1 cellular context compared by ENCODE assay signal in the genomic region with DNA sequence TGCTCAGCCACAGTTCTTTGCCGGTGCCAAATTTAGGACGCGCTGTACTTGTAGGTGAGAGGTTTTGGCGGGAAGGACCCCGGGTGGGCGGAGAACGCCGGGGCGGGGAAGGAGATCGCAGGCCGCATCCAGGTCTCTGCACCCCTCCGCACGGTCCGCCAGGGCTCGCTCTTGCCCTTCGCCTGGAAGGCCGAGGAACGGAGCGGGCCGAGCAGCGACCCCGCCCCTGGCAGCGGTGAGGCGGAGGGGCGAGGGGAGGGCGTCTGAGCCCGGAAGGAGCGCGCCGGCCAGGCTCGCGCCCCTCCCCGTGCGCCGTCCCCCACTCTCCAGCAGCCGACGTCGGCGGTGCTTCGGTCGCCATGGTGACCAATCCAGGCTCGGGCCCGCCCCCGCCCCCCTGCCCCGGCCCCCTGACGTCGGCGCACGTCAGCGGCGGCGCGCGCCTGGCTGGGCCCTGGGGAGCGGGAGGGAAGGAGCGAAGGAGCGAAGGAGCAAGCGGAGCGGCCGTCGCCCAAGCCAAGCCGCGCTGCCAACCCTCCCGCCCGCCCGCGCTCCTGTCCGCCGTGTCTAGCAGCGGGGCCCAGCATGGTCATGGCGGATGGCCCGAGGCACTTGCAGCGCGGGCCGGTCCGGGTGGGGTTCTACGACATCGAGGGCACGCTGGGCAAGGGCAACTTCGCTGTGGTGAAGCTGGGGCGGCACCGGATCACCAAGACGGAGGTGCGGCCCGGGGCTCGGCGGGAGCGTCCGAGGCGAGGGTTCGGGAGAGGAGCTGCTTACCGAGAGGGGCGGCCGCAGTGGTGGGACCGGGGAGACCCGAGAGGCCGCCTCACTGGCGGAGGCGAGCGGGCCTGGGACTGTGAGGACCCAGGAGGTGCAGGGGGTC.
TF ChIP-seq lines count a peak whose summit lies in the region.

TSS of gene SIK2 (plus strand) at position 471 of the 886 bp plus-strand sequence. CDS start at position 586, 115 bp downstream.

TF ChIP-seq in GM12878, 131 proteins besides CTCF, POLR2A, EP300 and RAD21 (continued from another document and continues in another):
- TF ChIP-seq CBX5 (IDR thresholded peaks at IDR 0.05; ENCODE audit: low read depth) (no peak), MTA2 (IDR thresholded peaks at IDR 0.05; ENCODE audit: low read depth) (no peak), SREBF1 (IDR thresholded peaks at IDR 0.05; ENCODE audit: low read length) (no peak), E2F8 (IDR thresholded peaks at IDR 0.05; ENCODE audit: low read depth, partially characterized antibody) (peak; percentile 91), SUPT20H (IDR thresholded peaks at IDR 0.05; ENCODE audit: borderline replicate concordance, control insufficient read depth, low read depth, low read length) (no peak), ESRRA (IDR thresholded peaks at IDR 0.05; ENCODE audit: low read length) (no peak), TBL1XR1 (IDR thresholded peaks at IDR 0.05; ENCODE audit: low read depth, low read length) (no peak), NFIC (IDR thresholded peaks at IDR 0.05; ENCODE audit: low read depth, low read length) (no peak), RELA (IDR thresholded peaks at IDR 0.05; ENCODE audit: borderline replicate concordance, partially characterized antibody) (peak; percentile 48), TCF3 (IDR thresholded peaks at IDR 0.05; ENCODE audit: borderline replicate concordance, insufficient read depth, low read depth, low read length) (no peak), HDGF (IDR thresholded peaks at IDR 0.05) (no peak), NFYA (IDR thresholded peaks at IDR 0.05; ENCODE audit: borderline replicate concordance, low read depth, low read length) (no peak), RCOR1 (conservative IDR thresholded peaks at IDR 0.05; ENCODE audit: low read depth, low read length) (no peak), HCFC1 (IDR thresholded peaks at IDR 0.05; ENCODE audit: low read length) (peak; percentile 45), MTA3 (IDR thresholded peaks at IDR 0.05; ENCODE audit: borderline replicate concordance, low read length) (no peak), JUND (IDR thresholded peaks at IDR 0.05; ENCODE audit: low read depth, low read length) (no peak), NBN (IDR thresholded peaks at IDR 0.05) (0 out of 2 replicates have a peak, but pooled peaks have one; percentile 11), USF2 (IDR thresholded peaks at IDR 0.05; ENCODE audit: borderline replicate concordance, low read depth, low read length) (no peak), ZNF207 (IDR thresholded peaks at IDR 0.05; ENCODE audit: borderline replicate concordance) (peak; percentile 48; the same call in 1 of the 2 replicates), TARDBP (IDR thresholded peaks at IDR 0.05; ENCODE audit: borderline replicate concordance) (peak; percentile 11; the same call in 1 of the 2 replicates), YBX1 (IDR thresholded peaks at IDR 0.05) (no peak), FOXK2 (IDR thresholded peaks at IDR 0.05) (no peak), SRF (IDR thresholded peaks at IDR 0.05; ENCODE audit: low read depth in 2 of 2, low read length in 2 of 2) (peak in 1 of 2 experiments; percentile 11; a peak in 1 of 4 replicates), EED (IDR thresholded peaks at IDR 0.05; ENCODE audit: low read depth) (no peak), STAT3 (IDR thresholded peaks at IDR 0.05; ENCODE audit: low read depth, low read length) (no peak), GABPA (IDR thresholded peaks at IDR 0.05; ENCODE audit: low read depth) (no peak), SREBF2 (IDR thresholded peaks at IDR 0.05; ENCODE audit: low read length) (no peak), BRCA1 (IDR thresholded peaks at IDR 0.05; ENCODE audit: low read depth, low read length) (no peak)
- TF ChIP-seq, protein P1, sequence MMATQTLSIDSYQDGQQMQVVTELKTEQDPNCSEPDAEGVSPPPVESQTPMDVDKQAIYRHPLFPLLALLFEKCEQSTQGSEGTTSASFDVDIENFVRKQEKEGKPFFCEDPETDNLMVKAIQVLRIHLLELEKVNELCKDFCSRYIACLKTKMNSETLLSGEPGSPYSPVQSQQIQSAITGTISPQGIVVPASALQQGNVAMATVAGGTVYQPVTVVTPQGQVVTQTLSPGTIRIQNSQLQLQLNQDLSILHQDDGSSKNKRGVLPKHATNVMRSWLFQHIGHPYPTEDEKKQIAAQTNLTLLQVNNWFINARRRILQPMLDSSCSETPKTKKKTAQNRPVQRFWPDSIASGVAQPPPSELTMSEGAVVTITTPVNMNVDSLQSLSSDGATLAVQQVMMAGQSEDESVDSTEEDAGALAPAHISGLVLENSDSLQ (IDR thresholded peaks at IDR 0.05), result no peak
- TF ChIP-seq, protein P2, sequence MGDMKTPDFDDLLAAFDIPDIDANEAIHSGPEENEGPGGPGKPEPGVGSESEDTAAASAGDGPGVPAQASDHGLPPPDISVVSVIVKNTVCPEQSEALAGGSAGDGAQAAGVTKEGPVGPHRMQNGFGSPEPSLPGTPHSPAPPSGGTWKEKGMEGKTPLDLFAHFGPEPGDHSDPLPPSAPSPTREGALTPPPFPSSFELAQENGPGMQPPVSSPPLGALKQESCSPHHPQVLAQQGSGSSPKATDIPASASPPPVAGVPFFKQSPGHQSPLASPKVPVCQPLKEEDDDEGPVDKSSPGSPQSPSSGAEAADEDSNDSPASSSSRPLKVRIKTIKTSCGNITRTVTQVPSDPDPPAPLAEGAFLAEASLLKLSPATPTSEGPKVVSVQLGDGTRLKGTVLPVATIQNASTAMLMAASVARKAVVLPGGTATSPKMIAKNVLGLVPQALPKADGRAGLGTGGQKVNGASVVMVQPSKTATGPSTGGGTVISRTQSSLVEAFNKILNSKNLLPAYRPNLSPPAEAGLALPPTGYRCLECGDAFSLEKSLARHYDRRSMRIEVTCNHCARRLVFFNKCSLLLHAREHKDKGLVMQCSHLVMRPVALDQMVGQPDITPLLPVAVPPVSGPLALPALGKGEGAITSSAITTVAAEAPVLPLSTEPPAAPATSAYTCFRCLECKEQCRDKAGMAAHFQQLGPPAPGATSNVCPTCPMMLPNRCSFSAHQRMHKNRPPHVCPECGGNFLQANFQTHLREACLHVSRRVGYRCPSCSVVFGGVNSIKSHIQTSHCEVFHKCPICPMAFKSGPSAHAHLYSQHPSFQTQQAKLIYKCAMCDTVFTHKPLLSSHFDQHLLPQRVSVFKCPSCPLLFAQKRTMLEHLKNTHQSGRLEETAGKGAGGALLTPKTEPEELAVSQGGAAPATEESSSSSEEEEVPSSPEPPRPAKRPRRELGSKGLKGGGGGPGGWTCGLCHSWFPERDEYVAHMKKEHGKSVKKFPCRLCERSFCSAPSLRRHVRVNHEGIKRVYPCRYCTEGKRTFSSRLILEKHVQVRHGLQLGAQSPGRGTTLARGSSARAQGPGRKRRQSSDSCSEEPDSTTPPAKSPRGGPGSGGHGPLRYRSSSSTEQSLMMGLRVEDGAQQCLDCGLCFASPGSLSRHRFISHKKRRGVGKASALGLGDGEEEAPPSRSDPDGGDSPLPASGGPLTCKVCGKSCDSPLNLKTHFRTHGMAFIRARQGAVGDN (IDR thresholded peaks at IDR 0.05), result 0 out of 2 replicates have a peak, but pooled peaks have one; percentile 9
- TF ChIP-seq, protein P3, sequence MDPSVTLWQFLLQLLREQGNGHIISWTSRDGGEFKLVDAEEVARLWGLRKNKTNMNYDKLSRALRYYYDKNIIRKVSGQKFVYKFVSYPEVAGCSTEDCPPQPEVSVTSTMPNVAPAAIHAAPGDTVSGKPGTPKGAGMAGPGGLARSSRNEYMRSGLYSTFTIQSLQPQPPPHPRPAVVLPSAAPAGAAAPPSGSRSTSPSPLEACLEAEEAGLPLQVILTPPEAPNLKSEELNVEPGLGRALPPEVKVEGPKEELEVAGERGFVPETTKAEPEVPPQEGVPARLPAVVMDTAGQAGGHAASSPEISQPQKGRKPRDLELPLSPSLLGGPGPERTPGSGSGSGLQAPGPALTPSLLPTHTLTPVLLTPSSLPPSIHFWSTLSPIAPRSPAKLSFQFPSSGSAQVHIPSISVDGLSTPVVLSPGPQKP (IDR thresholded peaks at IDR 0.05; ENCODE audit: low read depth, low read length), result peak; percentile 44; the same call in 1 of the 2 replicates
- TF ChIP-seq, protein P4, sequence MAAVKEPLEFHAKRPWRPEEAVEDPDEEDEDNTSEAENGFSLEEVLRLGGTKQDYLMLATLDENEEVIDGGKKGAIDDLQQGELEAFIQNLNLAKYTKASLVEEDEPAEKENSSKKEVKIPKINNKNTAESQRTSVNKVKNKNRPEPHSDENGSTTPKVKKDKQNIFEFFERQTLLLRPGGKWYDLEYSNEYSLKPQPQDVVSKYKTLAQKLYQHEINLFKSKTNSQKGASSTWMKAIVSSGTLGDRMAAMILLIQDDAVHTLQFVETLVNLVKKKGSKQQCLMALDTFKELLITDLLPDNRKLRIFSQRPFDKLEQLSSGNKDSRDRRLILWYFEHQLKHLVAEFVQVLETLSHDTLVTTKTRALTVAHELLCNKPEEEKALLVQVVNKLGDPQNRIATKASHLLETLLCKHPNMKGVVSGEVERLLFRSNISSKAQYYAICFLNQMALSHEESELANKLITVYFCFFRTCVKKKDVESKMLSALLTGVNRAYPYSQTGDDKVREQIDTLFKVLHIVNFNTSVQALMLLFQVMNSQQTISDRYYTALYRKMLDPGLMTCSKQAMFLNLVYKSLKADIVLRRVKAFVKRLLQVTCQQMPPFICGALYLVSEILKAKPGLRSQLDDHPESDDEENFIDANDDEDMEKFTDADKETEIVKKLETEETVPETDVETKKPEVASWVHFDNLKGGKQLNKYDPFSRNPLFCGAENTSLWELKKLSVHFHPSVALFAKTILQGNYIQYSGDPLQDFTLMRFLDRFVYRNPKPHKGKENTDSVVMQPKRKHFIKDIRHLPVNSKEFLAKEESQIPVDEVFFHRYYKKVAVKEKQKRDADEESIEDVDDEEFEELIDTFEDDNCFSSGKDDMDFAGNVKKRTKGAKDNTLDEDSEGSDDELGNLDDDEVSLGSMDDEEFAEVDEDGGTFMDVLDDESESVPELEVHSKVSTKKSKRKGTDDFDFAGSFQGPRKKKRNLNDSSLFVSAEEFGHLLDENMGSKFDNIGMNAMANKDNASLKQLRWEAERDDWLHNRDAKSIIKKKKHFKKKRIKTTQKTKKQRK (IDR thresholded peaks at IDR 0.05; ENCODE audit: low read depth, low read length), result no peak
- TF ChIP-seq, protein P5, sequence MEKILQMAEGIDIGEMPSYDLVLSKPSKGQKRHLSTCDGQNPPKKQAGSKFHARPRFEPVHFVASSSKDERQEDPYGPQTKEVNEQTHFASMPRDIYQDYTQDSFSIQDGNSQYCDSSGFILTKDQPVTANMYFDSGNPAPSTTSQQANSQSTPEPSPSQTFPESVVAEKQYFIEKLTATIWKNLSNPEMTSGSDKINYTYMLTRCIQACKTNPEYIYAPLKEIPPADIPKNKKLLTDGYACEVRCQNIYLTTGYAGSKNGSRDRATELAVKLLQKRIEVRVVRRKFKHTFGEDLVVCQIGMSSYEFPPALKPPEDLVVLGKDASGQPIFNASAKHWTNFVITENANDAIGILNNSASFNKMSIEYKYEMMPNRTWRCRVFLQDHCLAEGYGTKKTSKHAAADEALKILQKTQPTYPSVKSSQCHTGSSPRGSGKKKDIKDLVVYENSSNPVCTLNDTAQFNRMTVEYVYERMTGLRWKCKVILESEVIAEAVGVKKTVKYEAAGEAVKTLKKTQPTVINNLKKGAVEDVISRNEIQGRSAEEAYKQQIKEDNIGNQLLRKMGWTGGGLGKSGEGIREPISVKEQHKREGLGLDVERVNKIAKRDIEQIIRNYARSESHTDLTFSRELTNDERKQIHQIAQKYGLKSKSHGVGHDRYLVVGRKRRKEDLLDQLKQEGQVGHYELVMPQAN (conservative IDR thresholded peaks at IDR 0.05), result peak; percentile 34
- TF ChIP-seq, protein P6, sequence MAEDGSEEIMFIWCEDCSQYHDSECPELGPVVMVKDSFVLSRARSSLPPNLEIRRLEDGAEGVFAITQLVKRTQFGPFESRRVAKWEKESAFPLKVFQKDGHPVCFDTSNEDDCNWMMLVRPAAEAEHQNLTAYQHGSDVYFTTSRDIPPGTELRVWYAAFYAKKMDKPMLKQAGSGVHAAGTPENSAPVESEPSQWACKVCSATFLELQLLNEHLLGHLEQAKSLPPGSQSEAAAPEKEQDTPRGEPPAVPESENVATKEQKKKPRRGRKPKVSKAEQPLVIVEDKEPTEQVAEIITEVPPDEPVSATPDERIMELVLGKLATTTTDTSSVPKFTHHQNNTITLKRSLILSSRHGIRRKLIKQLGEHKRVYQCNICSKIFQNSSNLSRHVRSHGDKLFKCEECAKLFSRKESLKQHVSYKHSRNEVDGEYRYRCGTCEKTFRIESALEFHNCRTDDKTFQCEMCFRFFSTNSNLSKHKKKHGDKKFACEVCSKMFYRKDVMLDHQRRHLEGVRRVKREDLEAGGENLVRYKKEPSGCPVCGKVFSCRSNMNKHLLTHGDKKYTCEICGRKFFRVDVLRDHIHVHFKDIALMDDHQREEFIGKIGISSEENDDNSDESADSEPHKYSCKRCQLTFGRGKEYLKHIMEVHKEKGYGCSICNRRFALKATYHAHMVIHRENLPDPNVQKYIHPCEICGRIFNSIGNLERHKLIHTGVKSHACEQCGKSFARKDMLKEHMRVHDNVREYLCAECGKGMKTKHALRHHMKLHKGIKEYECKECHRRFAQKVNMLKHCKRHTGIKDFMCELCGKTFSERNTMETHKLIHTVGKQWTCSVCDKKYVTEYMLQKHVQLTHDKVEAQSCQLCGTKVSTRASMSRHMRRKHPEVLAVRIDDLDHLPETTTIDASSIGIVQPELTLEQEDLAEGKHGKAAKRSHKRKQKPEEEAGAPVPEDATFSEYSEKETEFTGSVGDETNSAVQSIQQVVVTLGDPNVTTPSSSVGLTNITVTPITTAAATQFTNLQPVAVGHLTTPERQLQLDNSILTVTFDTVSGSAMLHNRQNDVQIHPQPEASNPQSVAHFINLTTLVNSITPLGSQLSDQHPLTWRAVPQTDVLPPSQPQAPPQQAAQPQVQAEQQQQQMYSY (CRISPR knock-in tag; IDR thresholded peaks at IDR 0.05), result no peak
